ENCODE assay signal across 9 cellular contexts in the genomic region with DNA sequence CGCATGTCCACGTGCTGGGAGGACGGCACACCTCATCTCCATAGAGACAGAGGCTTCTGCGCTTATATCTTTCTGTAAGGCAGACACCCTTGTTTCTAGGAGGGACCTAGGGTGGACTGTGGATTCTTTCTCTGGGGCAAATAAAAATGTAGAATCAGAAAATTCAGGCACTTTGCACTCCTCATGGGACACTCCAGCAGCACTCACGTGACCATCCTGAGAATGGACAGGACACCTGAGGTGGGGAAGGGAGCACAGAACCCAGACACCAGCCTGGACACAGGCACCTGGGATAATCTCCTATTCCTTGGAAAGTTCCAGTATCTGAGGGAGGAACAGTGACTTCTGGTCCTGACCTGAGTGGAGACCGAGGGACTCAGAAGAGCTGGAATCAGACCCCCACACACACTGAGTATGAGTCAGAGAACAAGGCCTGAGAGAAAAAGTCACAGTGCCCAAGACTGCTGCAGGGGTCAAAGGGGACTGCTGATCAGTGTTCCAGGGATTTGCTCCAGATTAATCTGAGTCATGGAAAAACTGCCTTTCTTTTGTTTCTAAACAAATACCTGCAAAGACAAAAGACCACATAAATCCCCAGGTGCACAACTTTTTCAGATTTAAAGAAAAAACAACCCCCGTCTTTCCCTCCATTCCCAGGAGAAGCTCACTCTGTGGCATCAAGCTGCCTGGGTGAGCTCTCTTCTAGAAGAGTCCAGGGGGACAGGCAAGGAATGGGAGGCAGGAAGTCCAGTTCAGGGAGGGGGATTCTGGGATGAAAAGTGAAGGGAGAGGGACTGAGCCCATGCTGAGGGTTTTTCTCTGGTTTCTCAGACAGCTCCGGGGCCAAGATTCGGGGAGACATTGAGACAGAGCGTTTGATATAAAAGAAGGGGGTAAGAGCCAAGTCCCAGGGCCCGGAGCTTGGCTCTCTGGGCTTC. TPM values are rescaled to one million over a fixed set of nuclear protein-coding genes. Genes with fewer than 3 reads are reported as not detected.
DNase-seq lines count a peak whose midpoint lies in the region; ATAC-seq and TF ChIP-seq lines count a peak whose summit lies in the region.
"Had no signal": no experiment of that assay in that cellular context is flagged by ENCODE, and none has a peak within 500 bp of the region (broad histone marks: within the 10 kb centered on the region; RNA-seq: fewer than 3 reads in every experiment).

No MANE protein-coding gene starts in this region.

- peaks cover 26% of the 10 kb centered on the region for H3K4me1 ChIP-seq in upper lobe of right lung

- peak overlapping the region; percentile 100 for H3K4me3 Mint-ChIP-seq in activated naive CD4-positive, alpha-beta T cell treated with anti-CD3 and anti-CD28 coated beads, Interleukin-2, amount 10 ng/mL, durations not matched to agents 7 days and 5 days

- intact Hi-C loops in upper lobe of right lung (cut with DNase I), result no loop called here

- H3K27ac Mint-ChIP-seq in activated naive CD4-positive, alpha-beta T cell treated with anti-CD3 and anti-CD28 coated beads, Interleukin-2, amount 10 ng/mL, durations not matched to agents 7 days and 5 days, result peak overlapping the region; percentile 89

- H3K4me1 Mint-ChIP-seq in activated naive CD4-positive, alpha-beta T cell treated with anti-CD3 and anti-CD28 coated beads, Interleukin-2, amount 10 ng/mL, durations not matched to agents 7 days and 5 days, result peaks cover 51% of the 10 kb centered on the region

- no peaks in the 10 kb centered on the region for H3K36me3 ChIP-seq in upper lobe of right lung

- peaks cover 2% of the 10 kb centered on the region for H3K27me3 Mint-ChIP-seq in activated naive CD4-positive, alpha-beta T cell treated with anti-CD3 and anti-CD28 coated beads, Interleukin-2, amount 10 ng/mL, durations not matched to agents 7 days and 5 days

- H3K27me3 ChIP-seq in upper lobe of right lung, result no peaks in the 10 kb centered on the region

- DNase-seq in activated naive CD4-positive, alpha-beta T cell treated with anti-CD3 and anti-CD28 coated beads, Interleukin-2, amount 10 ng/mL, durations not matched to agents 7 days and 5 days, result no peak
- no peak for DNase-seq in activated naive CD4-positive, alpha-beta T cell treated with Interleukin-2 at 50 U/mL for 16 hours
- no peak for DNase-seq in astrocyte of the cerebellum (ENCODE audit: low read depth)
- DNase-seq in medulla oblongata (ENCODE audit: extremely low spot score), result peak; percentile 8
- DNase-seq in upper lobe of right lung, result no peak
- no peak for DNase-seq in GM20000 (ENCODE audit: low spot score)
- DNase-seq: KG1 had no signal

- in situ Hi-C loops in astrocyte of the cerebellum (cut with HindIII; ENCODE audit: low sequenced_read_pairs), result no loop called here

- CTCF ChIA-PET in activated naive CD4-positive, alpha-beta T cell treated with anti-CD3 and anti-CD28 coated beads, Interleukin-2, amount 10 ng/mL, durations not matched to agents 7 days and 5 days (lab: Charles Lee), result interaction anchor here (1.1 to 1.3 kb wide), 3 partner anchors 12 to 32 kb away, joined by 3 to 8 read pairs (median 7); no protein-coding TSS in a partner anchor

- H3K27ac ChIP-seq in upper lobe of right lung, result peak overlapping the region; percentile 83

- peaks cover 41% of the 10 kb centered on the region for H3K36me3 Mint-ChIP-seq in activated naive CD4-positive, alpha-beta T cell treated with anti-CD3 and anti-CD28 coated beads, Interleukin-2, amount 10 ng/mL, durations not matched to agents 7 days and 5 days

- no peak for ATAC-seq in upper lobe of right lung
- no peak for ATAC-seq in HG03521 (IDR thresholded peaks at IDR 0.05; ENCODE audit: unreplicated experiment)
- no peak for ATAC-seq in HG02571 (IDR thresholded peaks at IDR 0.05; ENCODE audit: unreplicated experiment)

- no peaks in the 10 kb centered on the region for H3K9me3 ChIP-seq in upper lobe of right lung

- TF ChIP-seq CTCF in astrocyte of the cerebellum (IDR thresholded peaks at IDR 0.05; ENCODE audit: low read depth, low read length, missing control alignments) (no peak), upper lobe of right lung (IDR thresholded peaks at IDR 0.05) (no peak), GM20000 (IDR thresholded peaks at IDR 0.05; ENCODE audit: extremely low read depth, missing control alignments) (no peak)

- no peaks in the 10 kb centered on the region for H3K9me3 Mint-ChIP-seq in activated naive CD4-positive, alpha-beta T cell treated with anti-CD3 and anti-CD28 coated beads, Interleukin-2, amount 10 ng/mL, durations not matched to agents 7 days and 5 days

- H3K4me3 ChIP-seq in astrocyte of the cerebellum (ENCODE audit: low read depth, low read length) (peak overlapping the region; percentile 5), upper lobe of right lung (peak overlapping the region; percentile 71)

RNA-seq across cellular contexts. Expression of a gene that starts 35.6 kb away (rescaled TPM):
- 8.2 TPM for total RNA-seq in upper lobe of right lung

RNA-seq across cellular contexts. Expression of a gene that starts 58.9 kb away (rescaled TPM):
- 36.6 TPM for total RNA-seq in upper lobe of right lung
